8 cellular contexts compared by ENCODE assay signal in the genomic region with DNA sequence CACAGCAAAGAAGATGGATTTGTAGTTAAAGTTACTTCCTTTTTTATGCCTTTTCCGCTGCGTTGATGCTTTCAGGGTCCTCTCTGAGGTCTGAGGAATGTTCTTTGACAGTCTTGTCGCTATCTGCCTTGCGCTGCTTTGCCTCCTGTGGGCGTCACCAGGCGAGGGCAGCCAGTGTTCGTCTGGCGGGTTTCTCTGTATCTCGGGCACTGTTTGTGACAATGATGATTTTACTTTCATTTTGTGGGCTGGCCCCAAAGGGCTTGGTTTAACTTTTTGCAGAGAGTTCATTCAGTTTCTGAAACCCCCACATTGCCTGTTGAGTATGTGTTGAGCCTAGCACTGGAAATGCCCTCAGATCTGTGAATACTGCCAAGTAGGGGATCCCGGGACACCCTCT. TPM values are rescaled to one million over a fixed set of nuclear protein-coding genes. Genes with fewer than 3 reads are reported as not detected.
DNase-seq lines count a peak whose midpoint lies in the region; ATAC-seq lines count a peak whose summit lies in the region.

No MANE protein-coding gene starts in this region.

- peak; percentile 82 for DNase-seq in activated CD4-positive, alpha-beta T cell treated with anti-CD3 and anti-CD28 coated beads, Interleukin-2, amount 10 ng/mL, durations not matched to agents 7 days and 5 days
- DNase-seq in effector memory CD4-positive, alpha-beta T cell = peak; percentile 34 to 56 (median 48)
- DNase-seq in stimulated activated CD4-positive, alpha-beta T cell treated with anti-CD3 and anti-CD28 coated beads, Interleukin-15, amount 100 ng/mL, for 48 hours (ENCODE audit: low read depth in 2 of 2) = peak; percentile 51 to 56
- DNase-seq in AG20443 (ENCODE audit: low spot score) (no peak), middle frontal gyrus (ENCODE audit: extremely low spot score, low spot score) (no peak), cerebellar nuclear complex (lab: John Stamatoyannopoulos, UW) (no peak)

- CTCF ChIA-PET in activated CD4-positive, alpha-beta T cell treated with anti-CD3 and anti-CD28 coated beads, Interleukin-2, amount 10 ng/mL, durations not matched to agents 7 days and 5 days (lab: Charles Lee) = interaction anchor here (0.6 to 1.6 kb wide), 5 partner anchors 10 to 626 kb away, joined by 3 to 4 read pairs (median 3); partner anchors contain the start of gene SACM1L

- peak overlapping the region; percentile 74 for H3K4me3 Mint-ChIP-seq in activated CD4-positive, alpha-beta T cell treated with anti-CD3 and anti-CD28 coated beads, Interleukin-2, amount 10 ng/mL, durations not matched to agents 7 days and 5 days

- POLR2A ChIA-PET in activated CD4-positive, alpha-beta T cell treated with anti-CD3 and anti-CD28 coated beads, Interleukin-2, amount 10 ng/mL, durations not matched to agents 7 days and 5 days (lab: Charles Lee) = no interaction called here

- peaks cover 14% of the 10 kb centered on the region for H3K4me1 ChIP-seq in effector memory CD4-positive, alpha-beta T cell (ENCODE audit: control insufficient read depth, insufficient read depth, low read length, poor library complexity, severe bottlenecking)

- ATAC-seq in GM18873 (IDR thresholded peaks at IDR 0.05; ENCODE audit: low FRiP score, unreplicated experiment) = peak; percentile 68
- ATAC-seq in HG03139 (IDR thresholded peaks at IDR 0.05; ENCODE audit: unreplicated experiment) = peak; percentile 64

- H3K27ac ChIP-seq in effector memory CD4-positive, alpha-beta T cell (ENCODE audit: insufficient read depth, low read length, poor library complexity, severe bottlenecking) = peak overlapping the region; percentile 70

- no peaks in the 10 kb centered on the region for H3K9me3 ChIP-seq in effector memory CD4-positive, alpha-beta T cell (ENCODE audit: control insufficient read depth, low read length)

- no peaks in the 10 kb centered on the region for H3K9me3 Mint-ChIP-seq in activated CD4-positive, alpha-beta T cell treated with anti-CD3 and anti-CD28 coated beads, Interleukin-2, amount 10 ng/mL, durations not matched to agents 7 days and 5 days

- H3K27ac Mint-ChIP-seq in activated CD4-positive, alpha-beta T cell treated with anti-CD3 and anti-CD28 coated beads, Interleukin-2, amount 10 ng/mL, durations not matched to agents 7 days and 5 days = peak overlapping the region; percentile 88

- H3K4me1 Mint-ChIP-seq in activated CD4-positive, alpha-beta T cell treated with anti-CD3 and anti-CD28 coated beads, Interleukin-2, amount 10 ng/mL, durations not matched to agents 7 days and 5 days = peaks cover 53% of the 10 kb centered on the region

- H3K27me3 ChIP-seq in effector memory CD4-positive, alpha-beta T cell (replicated peaks; ENCODE audit: control insufficient read depth, insufficient read depth, low read length, poor library complexity, severe bottlenecking) = no peaks in the 10 kb centered on the region

- peak overlapping the region; percentile 64 for H3K4me3 ChIP-seq in effector memory CD4-positive, alpha-beta T cell (ENCODE audit: insufficient read depth, low read depth, low read length, poor library complexity, severe bottlenecking)

- H3K36me3 ChIP-seq in effector memory CD4-positive, alpha-beta T cell (ENCODE audit: control insufficient read depth, insufficient read depth, low read length) = peaks cover 8% of the 10 kb centered on the region

- no peaks in the 10 kb centered on the region for H3K27me3 Mint-ChIP-seq in activated CD4-positive, alpha-beta T cell treated with anti-CD3 and anti-CD28 coated beads, Interleukin-2, amount 10 ng/mL, durations not matched to agents 7 days and 5 days

- H3K36me3 Mint-ChIP-seq in activated CD4-positive, alpha-beta T cell treated with anti-CD3 and anti-CD28 coated beads, Interleukin-2, amount 10 ng/mL, durations not matched to agents 7 days and 5 days (ENCODE audit: low read depth) = peaks cover 36% of the 10 kb centered on the region

RNA-seq across cellular contexts. Expression of gene SACM1L, which starts 24.6 kb away (rescaled TPM):
- total RNA-seq in activated CD4-positive, alpha-beta T cell treated with anti-CD3 and anti-CD28 coated beads, Interleukin-2, amount 10 ng/mL, durations not matched to agents 7 days and 5 days = 10 to 100 TPM; 57.6 to 61.3 TPM

Comparison
In these comparisons a context has a peak if more than half of its experiments do, and no peak if none do; other contexts are left out.
1. DNase-seq: peak in activated CD4-positive, alpha-beta T cell treated with anti-CD3 and anti-CD28 coated beads, Interleukin-2, amount 10 ng/mL, durations not matched to agents 7 days and 5 days (single experiment), effector memory CD4-positive, alpha-beta T cell (3 of 3) and stimulated activated CD4-positive, alpha-beta T cell treated with anti-CD3 and anti-CD28 coated beads, Interleukin-15, amount 100 ng/mL, for 48 hours (2 of 2); none in AG20443 (single experiment), middle frontal gyrus (single experiment) and cerebellar nuclear complex (0 of 2).